ENCODE assay signal across 8 cellular contexts in genomic region chr9:113593682-113594281, GRCh38.
DNase-seq lines count a peak whose midpoint lies in the region; ATAC-seq, FAIRE-seq and TF ChIP-seq lines count a peak whose summit lies in the region.

No MANE protein-coding gene starts in this region.

- no peaks in the 10 kb centered on the region for H3K9me3 Mint-ChIP-seq in activated CD4-positive, alpha-beta T cell treated with anti-CD3 and anti-CD28 coated beads, Interleukin-2, amount 10 ng/mL, durations not matched to agents 7 days and 5 days

- H3K36me3 ChIP-seq in ectodermal cell (ENCODE audit: control insufficient read depth, insufficient read depth, low read length), result peaks cover 10% of the 10 kb centered on the region
- peaks cover 3 to 10% of the 10 kb centered on the region in 2 experiments; a peak in 3 of 5 replicates for H3K36me3 ChIP-seq in HepG2 (replicated peaks in 1 of 2; ENCODE audit: control insufficient read depth in 1 of 2, insufficient read depth in 2 of 2, low read length in 2 of 2)
- H3K36me3 ChIP-seq in subcutaneous abdominal adipose tissue (ENCODE audit: control insufficient read depth in 5 of 5, insufficient read depth in 5 of 5, low read length in 5 of 5), result peaks cover 0 to 36% (median 27%) of the 10 kb centered on the region in 5 donors

- H3K27me3 ChIP-seq in ectodermal cell (ENCODE audit: control insufficient read depth, insufficient read depth, low read length, poor library complexity, severe bottlenecking), result no peaks in the 10 kb centered on the region
- no peaks in the 10 kb centered on the region for H3K27me3 ChIP-seq in HepG2 (ENCODE audit: control insufficient read depth in 1 of 2, insufficient read depth in 2 of 2, low read length in 2 of 2)
- peaks cover 0 to 3% (median 0%) of the 10 kb centered on the region in 5 donors for H3K27me3 ChIP-seq in subcutaneous abdominal adipose tissue (ENCODE audit: control insufficient read depth in 5 of 5, insufficient read depth in 4 of 5, low read length in 5 of 5)

- H3K27ac ChIP-seq in ectodermal cell (ENCODE audit: insufficient read depth, low read depth, low read length, poor library complexity, severe bottlenecking), result peak overlapping the region; percentile 74
- H3K27ac ChIP-seq in HepG2 (ENCODE audit: extremely low read length, insufficient read depth, low read length), result peak overlapping the region; percentile 54
- peak overlapping the region; percentile 95 for H3K27ac ChIP-seq in subcutaneous abdominal adipose tissue (ENCODE audit: low read depth, low read length)

- peak in 1 of 2 experiments; percentile 54; a peak in 2 of 4 replicates for TF ChIP-seq POLR2A in HepG2 (IDR thresholded peaks at IDR 0.05; ENCODE audit: insufficient read depth in 1 of 2, low read depth in 2 of 2, low read length in 2 of 2)

- CTCF ChIA-PET in activated CD4-positive, alpha-beta T cell treated with anti-CD3 and anti-CD28 coated beads, Interleukin-2, amount 10 ng/mL, durations not matched to agents 7 days and 5 days (lab: Charles Lee), result interaction anchor here (0.8 to 12.5 kb wide), 4 partner anchors 10 to 146 kb away, joined by 3 to 123 read pairs (median 4); no protein-coding TSS in a partner anchor
- CTCF ChIA-PET in HepG2 (lab: Yijun Ruan, JAX; ENCODE audit: low intra/inter-chr PET ratio, low total read pairs), result interaction anchor here (5.9 kb wide), 1 partner anchor 63 kb away, joined by 223 read pairs; no protein-coding TSS in a partner anchor

- POLR2A ChIA-PET in activated CD4-positive, alpha-beta T cell treated with anti-CD3 and anti-CD28 coated beads, Interleukin-2, amount 10 ng/mL, durations not matched to agents 7 days and 5 days (lab: Charles Lee), result interaction anchor here (0.6 kb wide), 1 partner anchor 1542 kb away, joined by 5 read pairs; no protein-coding TSS in a partner anchor
- POLR2A ChIA-PET in HepG2 (lab: Yijun Ruan, JAX), result interaction anchor here (2.8 kb wide), 1 partner anchor 57 kb away, joined by 11 read pairs; no protein-coding TSS in a partner anchor

- 1 to 2% methylated on average over 15 of the region's 15 CpGs for WGBS in ectodermal cell, 2 experiments
- 59% methylated on average over 14 of the region's 15 CpGs for WGBS in HepG2 (ENCODE audit: low lambda C conversion rate)

- no TSS peak for BruUV-seq in HepG2 (replicated peaks; lab: Mats Ljungman, UMichigan)

- peaks cover 17% of the 10 kb centered on the region for H3K36me3 Mint-ChIP-seq in activated CD4-positive, alpha-beta T cell treated with anti-CD3 and anti-CD28 coated beads, Interleukin-2, amount 10 ng/mL, durations not matched to agents 7 days and 5 days (ENCODE audit: low read depth)

- H3K4me3 Mint-ChIP-seq in activated CD4-positive, alpha-beta T cell treated with anti-CD3 and anti-CD28 coated beads, Interleukin-2, amount 10 ng/mL, durations not matched to agents 7 days and 5 days, result no peak overlapping the region

- H3K27ac Mint-ChIP-seq in activated CD4-positive, alpha-beta T cell treated with anti-CD3 and anti-CD28 coated beads, Interleukin-2, amount 10 ng/mL, durations not matched to agents 7 days and 5 days, result peak overlapping the region; percentile 36

- TF ChIP-seq RAD21 in HepG2 (CRISPR knock-in tag; IDR thresholded peaks at IDR 0.05), result no peak

- TF ChIP-seq CTCF in HepG2 (CRISPR knock-in tag; IDR thresholded peaks at IDR 0.05), result no peak

- peaks cover 2% of the 10 kb centered on the region for H3K79me2 ChIP-seq in HepG2 (ENCODE audit: insufficient read depth, low read length)

- H3K4me3 ChIP-seq in ectodermal cell (ENCODE audit: insufficient read depth, low read depth, low read length) (peak overlapping the region; percentile 71), HepG2 (replicated peaks in 1 of 3; ENCODE audit: insufficient read depth in 1 of 3, low read depth in 2 of 3, low read length in 3 of 3) (peak overlapping the region in 2 of 3 experiments; percentile 42 to 68; a peak in 4 of 6 replicates), subcutaneous abdominal adipose tissue (ENCODE audit: low read depth in 1 of 5, low read length in 5 of 5) (peak overlapping the region; percentile 86 to 97 (median 89))

- TF ChIP-seq EP300 in HepG2 (IDR thresholded peaks at IDR 0.05; ENCODE audit: low read depth in 2 of 2, low read length in 2 of 2) (no peak), HepG2 (CRISPR knock-in tag; IDR thresholded peaks at IDR 0.05; ENCODE audit: borderline replicate concordance) (peak; percentile 15; the same call in 1 of the 2 replicates)

- intact Hi-C loops in HepG2 (cut with micrococcal nuclease; ENCODE audit: unreplicated experiment), result no loop called here

- no peaks in the 10 kb centered on the region for H4K20me1 ChIP-seq in HepG2 (ENCODE audit: insufficient read depth, low read length)

- peak overlapping the region; percentile 70 for H3K9ac ChIP-seq in HepG2 (ENCODE audit: insufficient read depth, low read depth, low read length)
- peak overlapping the region; percentile 81 to 99 (median 84) for H3K9ac ChIP-seq in subcutaneous abdominal adipose tissue (ENCODE audit: low read length in 5 of 5)

- H3K9me3 ChIP-seq in ectodermal cell (ENCODE audit: control insufficient read depth, low read length), result no peaks in the 10 kb centered on the region
- H3K9me3 ChIP-seq in HepG2 (ENCODE audit: low read length), result no peaks in the 10 kb centered on the region
- no peaks in the 10 kb centered on the region for H3K9me3 ChIP-seq in subcutaneous abdominal adipose tissue (ENCODE audit: control insufficient read depth in 5 of 5, low read length in 5 of 5)

- DNase-seq in activated CD4-positive, alpha-beta T cell treated with anti-CD3 and anti-CD28 coated beads, Interleukin-2, amount 10 ng/mL, durations not matched to agents 7 days and 5 days, result no peak
- DNase-seq in activated CD4-positive, alpha-beta T cell treated with anti-CD3 and anti-CD28 coated beads, Interleukin-2, amount 50 U/mL, for 48 hours, result no peak
- DNase-seq in RPMI8226, result peak; percentile 65
- DNase-seq in HepG2 (ENCODE audit: low spot score), result peak; percentile 85
- DNase-seq in NCI-H2196 treated with DMSO at 0.1 percent for 48 hours (lab: John Stamatoyannopoulos, UW; ENCODE audit: unreplicated experiment), result no peak

- peak overlapping the region; percentile 64 for H3K4me2 ChIP-seq in HepG2 (ENCODE audit: low read depth, low read length)

- H3K4me1 ChIP-seq in ectodermal cell (ENCODE audit: control insufficient read depth, insufficient read depth, low read length) (peaks cover 25% of the 10 kb centered on the region), HepG2 (ENCODE audit: insufficient read depth, low read length) (peaks cover 32% of the 10 kb centered on the region), subcutaneous abdominal adipose tissue (ENCODE audit: control insufficient read depth in 5 of 5, insufficient read depth in 5 of 5, low read length in 5 of 5) (peaks cover 25 to 96% (median 84%) of the 10 kb centered on the region in 5 donors)

- no peak overlapping the region for H2AFZ ChIP-seq in HepG2 (ENCODE audit: low read length)

- FAIRE-seq in HepG2 (lab: Jason Lieb, UNC), result peak; percentile 4

- in situ Hi-C loops in HepG2 (cut with HindIII; ENCODE audit: extremely low pct_ligation_motif_present, low pct_unique_long_range_greater_than_20kb), result loop anchor here (5.0 kb wide), 2 partner anchors 64 to 146 kb away; no protein-coding TSS in a partner anchor

- H3K27me3 Mint-ChIP-seq in activated CD4-positive, alpha-beta T cell treated with anti-CD3 and anti-CD28 coated beads, Interleukin-2, amount 10 ng/mL, durations not matched to agents 7 days and 5 days, result no peaks in the 10 kb centered on the region

- ATAC-seq in HG02973 (IDR thresholded peaks at IDR 0.05; ENCODE audit: unreplicated experiment), result peak; percentile 66
- peak; percentile 83 for ATAC-seq in HepG2

- peaks cover 35% of the 10 kb centered on the region for H3K4me1 Mint-ChIP-seq in activated CD4-positive, alpha-beta T cell treated with anti-CD3 and anti-CD28 coated beads, Interleukin-2, amount 10 ng/mL, durations not matched to agents 7 days and 5 days

TF ChIP-seq in HepG2, 621 proteins besides CTCF, POLR2A, EP300 and RAD21 (continues in another document):
- TF ChIP-seq ZNF362 (CRISPR knock-in tag; IDR thresholded peaks at IDR 0.05; ENCODE audit: borderline replicate concordance) (peak; percentile 95), ZBTB38 (CRISPR knock-in tag; IDR thresholded peaks at IDR 0.05) (peak; percentile 97), POLR2G (IDR thresholded peaks at IDR 0.05; ENCODE audit: low read depth, low read length) (peak; percentile 44; the same call in 1 of the 2 replicates), GABPA (IDR thresholded peaks at IDR 0.05; ENCODE audit: low read depth, low read length) (no peak), GABPA (CRISPR knock-in tag; IDR thresholded peaks at IDR 0.05; ENCODE audit: low read depth) (0 out of 2 replicates have a peak, but pooled peaks have one; percentile 30), RFX1 (IDR thresholded peaks at IDR 0.05) (peak; percentile 49), IKZF5 (CRISPR knock-in tag; IDR thresholded peaks at IDR 0.05) (peak; percentile 36; the same call in 1 of the 2 replicates), ZIK1 (CRISPR knock-in tag; IDR thresholded peaks at IDR 0.05; ENCODE audit: borderline replicate concordance, low read depth) (0 out of 2 replicates have a peak, but pooled peaks have one; percentile 54)

Comparison
In these comparisons a context has a peak if more than half of its experiments do, and no peak if none do; other contexts are left out.
1. DNase-seq: peak in RPMI8226 (single experiment) and HepG2 (single experiment); none in activated CD4-positive, alpha-beta T cell treated with anti-CD3 and anti-CD28 coated beads, Interleukin-2, amount 10 ng/mL, durations not matched to agents 7 days and 5 days (single experiment), activated CD4-positive, alpha-beta T cell treated with anti-CD3 and anti-CD28 coated beads, Interleukin-2, amount 50 U/mL, for 48 hours (0 of 2) and NCI-H2196 treated with DMSO at 0.1 percent for 48 hours (single experiment).
2. Peak in every context shown above with its lines, with median percentiles within 50 percentile points of each other: H3K27ac ChIP-seq and H3K4me3 ChIP-seq.